ENCODE assay signal across 1 cellular context in genomic region chr9:107492381-107492780, GRCh38.
TF ChIP-seq lines count a peak whose summit lies in the region.

No MANE protein-coding gene starts in this region.

TF ChIP-seq in HepG2, 621 proteins besides CTCF, POLR2A, EP300 and RAD21:
- TF ChIP-seq RFX5 (IDR thresholded peaks at IDR 0.05; ENCODE audit: low read depth, low read length) (no peak), CEBPB (IDR thresholded peaks at IDR 0.05; ENCODE audit: borderline replicate concordance, low read depth, low read length) (peak; percentile 55; the same call in 1 of the 2 replicates), DR1 (CRISPR knock-in tag; IDR thresholded peaks at IDR 0.05) (no peak)
